ENCODE assay signal across 8 cellular contexts in the genomic region with DNA sequence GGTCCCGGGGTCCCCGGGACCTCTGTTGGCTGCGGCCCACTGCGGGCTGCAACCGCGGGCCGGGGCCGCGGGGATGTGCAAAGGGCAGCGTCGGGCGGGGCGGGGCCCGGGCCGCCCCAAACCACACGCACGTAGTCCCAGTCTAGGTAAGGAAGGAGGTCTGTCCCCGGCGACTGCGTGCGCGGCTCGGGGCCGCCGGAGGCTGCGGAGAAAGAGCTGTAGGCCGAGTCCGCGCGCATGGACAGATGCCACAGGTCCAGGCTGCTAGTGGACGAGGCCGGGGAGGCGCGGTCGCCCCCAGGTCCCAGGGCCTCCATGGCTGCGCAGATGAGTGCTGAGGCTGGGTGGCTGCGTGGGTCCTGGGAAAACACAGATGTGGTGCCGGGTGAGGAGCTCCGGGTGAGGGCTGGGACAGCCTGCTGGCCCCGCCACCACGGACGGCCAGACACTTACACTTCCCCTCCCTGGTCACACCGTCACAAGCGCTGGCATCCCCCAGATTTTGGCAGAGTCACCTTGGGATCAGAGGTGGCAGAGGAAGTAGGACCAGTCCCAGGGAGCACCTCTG. TPM values are rescaled to one million over a fixed set of nuclear protein-coding genes. Genes with fewer than 3 reads are reported as not detected.
DNase-seq lines count a peak whose midpoint lies in the region; ATAC-seq and TF ChIP-seq lines count a peak whose summit lies in the region.

No MANE protein-coding gene starts in this region.

- no peak overlapping the region for H3K27ac Mint-ChIP-seq in natural killer cell treated with Interleukin-12 subunit alpha and Interleukin-12 subunit beta and Interleukin-15 and Interleukin-18, amount 100 ng/mL, for 72 hours
- no peak overlapping the region for H3K27ac Mint-ChIP-seq in natural killer cell
- no peak overlapping the region for H3K27ac Mint-ChIP-seq in mesothelial cell of epicardium

- peak overlapping the region; percentile 38 for H3K4me3 Mint-ChIP-seq in natural killer cell treated with Interleukin-12 subunit alpha and Interleukin-12 subunit beta and Interleukin-15 and Interleukin-18, amount 100 ng/mL, for 72 hours
- H3K4me3 Mint-ChIP-seq in natural killer cell: no peak overlapping the region
- H3K4me3 Mint-ChIP-seq in mesothelial cell of epicardium: peak overlapping the region; percentile 40

- TF ChIP-seq CTCF in natural killer cell (IDR thresholded peaks at IDR 0.05) (no peak), mesothelial cell of epicardium (IDR thresholded peaks at IDR 0.05; ENCODE audit: unreplicated experiment) (no peak)

- peaks cover 18 to 29% of the 10 kb centered on the region in 2 donors for H3K27me3 Mint-ChIP-seq in natural killer cell treated with Interleukin-12 subunit alpha and Interleukin-12 subunit beta and Interleukin-15 and Interleukin-18, amount 100 ng/mL, for 72 hours
- peaks cover 29 to 60% of the 10 kb centered on the region in 2 donors for H3K27me3 Mint-ChIP-seq in natural killer cell (ENCODE audit: low read depth in 2 of 2)
- peaks cover 36% of the 10 kb centered on the region for H3K27me3 Mint-ChIP-seq in mesothelial cell of epicardium (ENCODE audit: low read depth)

- H3K36me3 Mint-ChIP-seq in natural killer cell treated with Interleukin-12 subunit alpha and Interleukin-12 subunit beta and Interleukin-15 and Interleukin-18, amount 100 ng/mL, for 72 hours: no peaks in the 10 kb centered on the region
- H3K36me3 Mint-ChIP-seq in natural killer cell (no peaks in the 10 kb centered on the region), mesothelial cell of epicardium (no peaks in the 10 kb centered on the region)

- peaks cover 5 to 11% of the 10 kb centered on the region in 2 donors for H3K4me1 Mint-ChIP-seq in natural killer cell treated with Interleukin-12 subunit alpha and Interleukin-12 subunit beta and Interleukin-15 and Interleukin-18, amount 100 ng/mL, for 72 hours (ENCODE audit: low read depth in 2 of 2)
- H3K4me1 Mint-ChIP-seq in natural killer cell (peaks cover 6 to 13% of the 10 kb centered on the region in 2 donors), mesothelial cell of epicardium (peaks cover 17% of the 10 kb centered on the region)

- H3K27ac ChIP-seq in caudate nucleus (ENCODE audit: low read depth, low read length): peak overlapping the region; percentile 99

- peak; percentile 37 for ATAC-seq in natural killer cell treated with Interleukin-12 subunit alpha and Interleukin-12 subunit beta and Interleukin-15 and Interleukin-18, amount 100 ng/mL, for 72 hours
- no peak for ATAC-seq in natural killer cell

- DNase-seq in natural killer cell treated with Interleukin-12 subunit alpha and Interleukin-12 subunit beta and Interleukin-15 and Interleukin-18, amount 100 ng/mL, for 72 hours (ENCODE audit: low spot score): no peak
- DNase-seq in natural killer cell: no peak
- DNase-seq in caudate nucleus (lab: John Stamatoyannopoulos, UW): no peak
- DNase-seq in mesothelial cell of epicardium (ENCODE audit: low spot score in 2 of 2, unreplicated experiment in 2 of 2): peak in 1 of 2 experiments; percentile 38
- DNase-seq in MV-4-11 (lab: John Stamatoyannopoulos, UW): no peak
- no peak for DNase-seq in islet precursor cell
- no peak for DNase-seq in AG20443 (ENCODE audit: low spot score)
- no peak for DNase-seq in NCI-H1105 treated with DMSO at 0.1 percent for 48 hours (lab: John Stamatoyannopoulos, UW)

- H3K9me3 Mint-ChIP-seq in natural killer cell treated with Interleukin-12 subunit alpha and Interleukin-12 subunit beta and Interleukin-15 and Interleukin-18, amount 100 ng/mL, for 72 hours: no peaks in the 10 kb centered on the region
- H3K9me3 Mint-ChIP-seq in natural killer cell (no peaks in the 10 kb centered on the region), mesothelial cell of epicardium (no peaks in the 10 kb centered on the region)

- intact Hi-C loops in natural killer cell (cut with micrococcal nuclease): no loop called here

RNA-seq across cellular contexts. Expression of a gene that starts 4.5 kb away (rescaled TPM):
- 1 to 10 TPM; 5.4 to 8.0 TPM for total RNA-seq in natural killer cell treated with Interleukin-12 subunit alpha and Interleukin-12 subunit beta and Interleukin-15 and Interleukin-18, amount 100 ng/mL, for 72 hours
- total RNA-seq in natural killer cell (1 to 10 TPM in 1 of 3 donors, under 1 TPM in 2; 0.82 to 3.5 (median 0.85) TPM), mesothelial cell of epicardium (8.6 to 12.2 TPM (median 8.6 TPM) in 3 replicates)

RNA-seq across cellular contexts. Expression of a gene that starts 12.8 kb away (rescaled TPM):
- not detected for total RNA-seq in natural killer cell treated with Interleukin-12 subunit alpha and Interleukin-12 subunit beta and Interleukin-15 and Interleukin-18, amount 100 ng/mL, for 72 hours
- total RNA-seq in natural killer cell: not detected
- 0.52 to 0.67 TPM (median 0.64 TPM) in 3 replicates for total RNA-seq in mesothelial cell of epicardium

RNA-seq across cellular contexts. Expression of a gene that starts 40.4 kb away (rescaled TPM):
- total RNA-seq in natural killer cell treated with Interleukin-12 subunit alpha and Interleukin-12 subunit beta and Interleukin-15 and Interleukin-18, amount 100 ng/mL, for 72 hours: under 1 TPM; 0.50 to 0.93 TPM
- total RNA-seq in natural killer cell (under 1 TPM; 0.53 to 0.78 (median 0.57) TPM), mesothelial cell of epicardium (0.93 to 1.2 TPM (median 0.98 TPM) in 3 replicates)

RNA-seq across cellular contexts. Expression of a gene that starts 40.5 kb away (rescaled TPM):
- 100 to 1,000 TPM; 330 to 366 TPM for total RNA-seq in natural killer cell treated with Interleukin-12 subunit alpha and Interleukin-12 subunit beta and Interleukin-15 and Interleukin-18, amount 100 ng/mL, for 72 hours
- total RNA-seq in natural killer cell (100 to 1,000 TPM; 114 to 116 (median 115) TPM), mesothelial cell of epicardium (258 to 329 TPM (median 308 TPM) in 3 replicates)

RNA-seq across cellular contexts. Expression of a gene that starts 47.6 kb away (rescaled TPM):
- 1 to 10 TPM; 2.7 to 5.6 TPM for total RNA-seq in natural killer cell treated with Interleukin-12 subunit alpha and Interleukin-12 subunit beta and Interleukin-15 and Interleukin-18, amount 100 ng/mL, for 72 hours
- total RNA-seq in natural killer cell (1 to 10 TPM in 2 of 3 donors, under 1 TPM in 1; 0.70 to 1.3 (median 1.2) TPM), mesothelial cell of epicardium (1.9 to 2.6 TPM (median 1.9 TPM) in 3 replicates)

Comparison
In these comparisons a context has a peak if more than half of its experiments do, and no peak if none do; other contexts are left out.
1. ATAC-seq: peak in natural killer cell treated with Interleukin-12 subunit alpha and Interleukin-12 subunit beta and Interleukin-15 and Interleukin-18, amount 100 ng/mL, for 72 hours (2 of 2); none in natural killer cell (0 of 3).